Comparison of ENCODE assay signal across 17 cellular contexts in genomic region chr9:128593039-128593438, GRCh38. TPM values are rescaled to one million over a fixed set of nuclear protein-coding genes. Genes with fewer than 3 reads are reported as not detected.
A peak's percentile ranks its signal among the peaks of the same experiment; 100 is the strongest.
DNase-seq lines count a peak whose midpoint lies in the region; ATAC-seq, FAIRE-seq and TF ChIP-seq lines count a peak whose summit lies in the region.
"Had no signal": no experiment of that assay in that cellular context is flagged by ENCODE, and none has a peak within 500 bp of the region (broad histone marks: within the 10 kb centered on the region; RNA-seq: fewer than 3 reads in every experiment).

No MANE protein-coding gene starts in this region.

- TF ChIP-seq CTCF in H1 (IDR thresholded peaks at IDR 0.05; ENCODE audit: control extremely low read depth in 1 of 3, insufficient read depth in 1 of 3, low read depth in 1 of 3, low read length in 3 of 3) = no peak
- no peak for TF ChIP-seq CTCF in nephron progenitor cell (IDR thresholded peaks at IDR 0.05)

- no peaks in the 10 kb centered on the region for H3K27me3 ChIP-seq in H1 (replicated peaks in 1 of 4; ENCODE audit: control insufficient read depth in 3 of 4, extremely low read depth in 1 of 4, insufficient read depth in 3 of 4, low read length in 3 of 4)
- H3K27me3 ChIP-seq: BLaER1 treated with 17β-estradiol and CSF1 and Interleukin-3, amounts not matched to agents 10 nM and 100 nM had no signal

- H4K20me1 ChIP-seq in H1 (replicated peaks in 1 of 2; ENCODE audit: control insufficient read depth in 1 of 2, insufficient read depth in 2 of 2, low read length in 2 of 2) = peaks cover 0 to 4% of the 10 kb centered on the region in 2 experiments

- POLR2A ChIA-PET in H1 (lab: Charles Lee; ENCODE audit: partially characterized antibody) = no interaction called here
- POLR2A ChIA-PET in naive thymus-derived CD8-positive, alpha-beta T cell (lab: Charles Lee) = no interaction called here

- H3K9me3 Mint-ChIP-seq in nephron progenitor cell = no peaks in the 10 kb centered on the region
- H3K9me3 Mint-ChIP-seq in naive thymus-derived CD8-positive, alpha-beta T cell = no peaks in the 10 kb centered on the region
- no peaks in the 10 kb centered on the region for H3K9me3 Mint-ChIP-seq in activated T-helper 17 cell treated with anti-CD3 and anti-CD28 coated beads, Interleukin-2, amount 50 U/mL, for 72 hours
- H3K9me3 Mint-ChIP-seq: CD8-positive, alpha-beta T cell; GM23338 had no signal

- WGBS in H1 (ENCODE audit: extremely low coverage in 1 of 2, insufficient coverage in 1 of 2, insufficient read length in 1 of 2, insufficient replicate concordance in 2 of 2, low coverage in 1 of 2, low lambda C conversion rate in 2 of 2, missing lambda C conversion rate in 1 of 2), 2 experiments = 98% methylated on average over 6 of the region's 6 CpGs; no CpG with 5 or more reads in 1 of the 2 experiments

- no peak overlapping the region for H2BK5ac ChIP-seq in H1 (ENCODE audit: low read depth, low read length)

- no peak for ATAC-seq in naive thymus-derived CD8-positive, alpha-beta T cell
- no peak for ATAC-seq in activated T-helper 17 cell treated with anti-CD3 and anti-CD28 coated beads, Interleukin-2, amount 50 U/mL, for 72 hours (replicated peaks)
- ATAC-seq: CD8-positive, alpha-beta T cell; GM23338; HCT116 had no signal

- H2AFZ ChIP-seq in H1 (ENCODE audit: low read length) = no peak overlapping the region
- H2AFZ ChIP-seq: GM23338 had no signal

- no peak overlapping the region for H3K18ac ChIP-seq in H1 (ENCODE audit: extremely low read depth, low read length)

- 0 out of 2 replicates have a peak overlapping the region, but pooled peaks have one; percentile 14 for H4K8ac ChIP-seq in H1 (ENCODE audit: extremely low read depth, insufficient read depth, low read length)

- no peak for TF ChIP-seq POLR2A in H1 (IDR thresholded peaks at IDR 0.05; ENCODE audit: control extremely low read depth in 1 of 2, low read depth in 2 of 2, low read length in 2 of 2)

- TF ChIP-seq EP300 in H1 (IDR thresholded peaks at IDR 0.05; ENCODE audit: borderline replicate concordance in 1 of 2, low read depth in 2 of 2, low read length in 2 of 2) = no peak

- no peak overlapping the region for H2AK5ac ChIP-seq in H1 (ENCODE audit: low read depth, low read length)

- H4K91ac ChIP-seq in H1 (replicated peaks; ENCODE audit: insufficient read length, low read length) = no peak overlapping the region

- H3K4me3 ChIP-seq in Jurkat, Clone E6-1 (ENCODE audit: low read length) = no peak overlapping the region
- H3K4me3 ChIP-seq in SK-N-MC (no peak overlapping the region), H1 (ENCODE audit: extremely low read depth in 1 of 4, insufficient read depth in 2 of 4, low read depth in 3 of 4, low read length in 4 of 4) (no peak overlapping the region)
- H3K4me3 ChIP-seq: BLaER1 treated with 17β-estradiol and CSF1 and Interleukin-3, amounts not matched to agents 10 nM and 100 nM; GM23338 had no signal

- H3K79me1 ChIP-seq in H1 (ENCODE audit: low read depth, low read length) = no peaks in the 10 kb centered on the region

- H3K23me2 ChIP-seq in H1 (ENCODE audit: low read depth, low read length) = no peaks in the 10 kb centered on the region

- H3K36me3 Mint-ChIP-seq in nephron progenitor cell (ENCODE audit: low read depth) = peaks cover 75% of the 10 kb centered on the region
- peaks cover 6 to 94% (median 14%) of the 10 kb centered on the region in 3 donors for H3K36me3 Mint-ChIP-seq in naive thymus-derived CD8-positive, alpha-beta T cell
- peaks cover 100% of the 10 kb centered on the region for H3K36me3 Mint-ChIP-seq in activated T-helper 17 cell treated with anti-CD3 and anti-CD28 coated beads, Interleukin-2, amount 50 U/mL, for 72 hours (ENCODE audit: low read depth)

- H3K9ac ChIP-seq in SK-N-MC (ENCODE audit: insufficient read length) = no peak overlapping the region
- H3K9ac ChIP-seq in H1 (replicated peaks in 1 of 4; ENCODE audit: extremely low read depth in 1 of 4, low read depth in 3 of 4, low read length in 3 of 4) = no peak overlapping the region
- H3K9ac ChIP-seq: BLaER1 treated with 17β-estradiol and CSF1 and Interleukin-3, amounts not matched to agents 10 nM and 100 nM had no signal

- H3K23ac ChIP-seq in H1 (ENCODE audit: insufficient read length) = no peak overlapping the region

- peak overlapping the region; percentile 34; the same call in 1 of the 2 replicates for H3K27ac ChIP-seq in SK-N-MC
- H3K27ac ChIP-seq in H1 (ENCODE audit: low read depth, low read length) = no peak overlapping the region
- H3K27ac ChIP-seq: BLaER1 treated with 17β-estradiol and CSF1 and Interleukin-3, amounts not matched to agents 10 nM and 100 nM had no signal

- H3K14ac ChIP-seq in H1 (ENCODE audit: insufficient read length) = no peak overlapping the region

- H3K4me2 ChIP-seq in H1 (ENCODE audit: insufficient read depth in 1 of 2, low read depth in 2 of 2, low read length in 2 of 2) = no peak overlapping the region
- H3K4me2 ChIP-seq: BLaER1 treated with 17β-estradiol and CSF1 and Interleukin-3, amounts not matched to agents 10 nM and 100 nM; GM23338 had no signal

- CTCF ChIA-PET in H1 (lab: Charles Lee; ENCODE audit: partially characterized antibody) = no interaction called here

- H3K4me3 Mint-ChIP-seq in nephron progenitor cell = no peak overlapping the region
- H3K4me3 Mint-ChIP-seq in naive thymus-derived CD8-positive, alpha-beta T cell = no peak overlapping the region
- H3K4me3 Mint-ChIP-seq in activated T-helper 17 cell treated with anti-CD3 and anti-CD28 coated beads, Interleukin-2, amount 50 U/mL, for 72 hours = no peak overlapping the region
- H3K4me3 Mint-ChIP-seq: B cell; CD8-positive, alpha-beta T cell; GM23338 had no signal

- H3K4me1 ChIP-seq in H1 (replicated peaks in 1 of 4; ENCODE audit: control insufficient read depth in 3 of 4, insufficient read depth in 4 of 4, low read length in 3 of 4) = no peaks in the 10 kb centered on the region
- H3K4me1 ChIP-seq: BLaER1 treated with 17β-estradiol and CSF1 and Interleukin-3, amounts not matched to agents 10 nM and 100 nM had no signal

- no peak overlapping the region for H4K5ac ChIP-seq in H1 (ENCODE audit: insufficient read length, low read depth, low read length)

- no peak overlapping the region for H2BK15ac ChIP-seq in H1 (ENCODE audit: low read length)

- H3K36me3 ChIP-seq in SK-N-MC (ENCODE audit: insufficient read depth, low read length) = peaks cover 81% of the 10 kb centered on the region
- peaks cover 28 to 66% (median 50%) of the 10 kb centered on the region in 4 experiments for H3K36me3 ChIP-seq in H1 (ENCODE audit: control insufficient read depth in 2 of 4, insufficient read depth in 4 of 4, low read length in 3 of 4)

- H3K4me1 Mint-ChIP-seq in nephron progenitor cell = no peaks in the 10 kb centered on the region
- peaks cover 0 to 10% (median under 1%) of the 10 kb centered on the region in 4 donors for H3K4me1 Mint-ChIP-seq in naive thymus-derived CD8-positive, alpha-beta T cell
- no peaks in the 10 kb centered on the region for H3K4me1 Mint-ChIP-seq in activated T-helper 17 cell treated with anti-CD3 and anti-CD28 coated beads, Interleukin-2, amount 50 U/mL, for 72 hours
- H3K4me1 Mint-ChIP-seq: B cell, GM23338 had no signal

- H2BK12ac ChIP-seq in H1 (ENCODE audit: low read depth, low read length) = no peak overlapping the region

- no peak for TF ChIP-seq RAD21 in H1 (IDR thresholded peaks at IDR 0.05 in 1 of 2, conservative IDR thresholded peaks at IDR 0.05 in 1 of 2; ENCODE audit: low read depth in 2 of 2, low read length in 2 of 2)

- no peaks in the 10 kb centered on the region for H3K27me3 Mint-ChIP-seq in nephron progenitor cell (ENCODE audit: low read depth, poor library complexity)
- no peaks in the 10 kb centered on the region for H3K27me3 Mint-ChIP-seq in naive thymus-derived CD8-positive, alpha-beta T cell
- H3K27me3 Mint-ChIP-seq in activated T-helper 17 cell treated with anti-CD3 and anti-CD28 coated beads, Interleukin-2, amount 50 U/mL, for 72 hours = no peaks in the 10 kb centered on the region
- H3K27me3 Mint-ChIP-seq: B cell had no signal

- H3K9me3 ChIP-seq in SK-N-MC (ENCODE audit: low read depth, low read length) (no peaks in the 10 kb centered on the region), H1 (ENCODE audit: insufficient read depth in 2 of 2, low read depth in 1 of 2, low read length in 1 of 2) (no peaks in the 10 kb centered on the region)
- H3K9me3 ChIP-seq: BLaER1 treated with 17β-estradiol and CSF1 and Interleukin-3, amounts not matched to agents 10 nM and 100 nM had no signal

- H2BK20ac ChIP-seq in H1 (ENCODE audit: low read length) = no peak overlapping the region

- H3K4ac ChIP-seq in H1 (replicated peaks; ENCODE audit: insufficient read length, low read depth, low read length) = no peak overlapping the region

- no peak overlapping the region for H2BK120ac ChIP-seq in H1 (replicated peaks; ENCODE audit: low read depth, low read length)

- H3K56ac ChIP-seq in H1 (replicated peaks; ENCODE audit: insufficient read length, low read depth, low read length) = no peak overlapping the region

- peak overlapping the region; percentile 89 for H3K27ac Mint-ChIP-seq in nephron progenitor cell
- peak overlapping the region in 1 of 10 donors; percentile 29 for H3K27ac Mint-ChIP-seq in naive thymus-derived CD8-positive, alpha-beta T cell
- no peak overlapping the region for H3K27ac Mint-ChIP-seq in activated T-helper 17 cell treated with anti-CD3 and anti-CD28 coated beads, Interleukin-2, amount 50 U/mL, for 72 hours
- H3K27ac Mint-ChIP-seq: B cell; CD8-positive, alpha-beta T cell; GM23338 had no signal

- FAIRE-seq in H1 (lab: Jason Lieb, UNC) = no peak
- FAIRE-seq: G401.6, GM12891 had no signal

- no peaks in the 10 kb centered on the region for H3K79me2 ChIP-seq in H1 (ENCODE audit: control insufficient read depth in 1 of 2, insufficient read depth in 2 of 2, low read length in 2 of 2)

- peak; percentile 93 for DNase-seq in Jurkat, Clone E6-1 (ENCODE audit: low read depth, low spot score)
- no peak for DNase-seq in SK-N-MC (ENCODE audit: low read depth, low spot score)
- no peak for DNase-seq in H1 (ENCODE audit: low read depth in 1 of 2, low spot score in 2 of 2)
- DNase-seq in nephron progenitor cell = no peak
- DNase-seq in NCI-H1436 (lab: John Stamatoyannopoulos, UW) = no peak
- DNase-seq in naive thymus-derived CD8-positive, alpha-beta T cell = no peak
- DNase-seq: CD8-positive, alpha-beta T cell; COR-L47; DMS 273 treated with DMSO at 0.1 percent for 48 hours; H7 had no signal

RNA-seq across cellular contexts. Expression of gene SPTAN1, which starts 40.7 kb away (rescaled TPM):
- polyA plus RNA-seq in Jurkat, Clone E6-1 (2012; ENCODE audit: insufficient read depth, insufficient read length) = 191 TPM
- 209 and 216 TPM in 2 replicates for total RNA-seq in H1 (2021; fragmentation: NEBNext Ultra II Directional; extraction: Animal tissue kit (Norgen Biotek cat#: 25700))
- polyA plus RNA-seq in H1 (2011; rRNA removed) = 182 and 242 TPM in 2 replicates
- 114 TPM for polyA plus RNA-seq in H1 (2011; cell fraction: cytosol; rRNA removed)
- 1,440 TPM for polyA plus RNA-seq in H1 (2011; cell fraction: nucleus; rRNA removed)
- 154 to 212 TPM (median 190 TPM) in 4 replicates for polyA plus RNA-seq in H1 (2012, experiment 1 of 2)
- polyA plus RNA-seq in H1 (2012, experiment 2 of 2) = 39.0 TPM
- polyA plus RNA-seq in H1 (2013, experiment 1 of 2) = 160 TPM
- polyA plus RNA-seq in H1 (2013, experiment 2 of 2) = 138 TPM
- polyA minus RNA-seq in H1 (2011; rRNA and poly(A)+ RNA removed) = 238 and 259 TPM in 2 replicates
- polyA minus RNA-seq in H1 (2011; cell fraction: cytosol; rRNA and poly(A)+ RNA removed) = 89.2 TPM
- polyA minus RNA-seq in H1 (2011; cell fraction: nucleus; rRNA and poly(A)+ RNA removed) = 458 TPM
- total RNA-seq in naive thymus-derived CD8-positive, alpha-beta T cell = 100 to 1,000 TPM; 395 to 402 TPM
- polyA plus RNA-seq in naive thymus-derived CD8-positive, alpha-beta T cell = 100 to 1,000 TPM in 1 of 3 donors, 10 to 100 TPM in 2; 38.2 to 117 (median 57.5) TPM
- 100 to 1,000 TPM; 294 to 337 TPM for total RNA-seq in activated T-helper 17 cell treated with anti-CD3 and anti-CD28 coated beads, Interleukin-2, amount 50 U/mL, for 72 hours
